30 cellular contexts compared by ENCODE assay signal in genomic region chr9:16771352-16771751, GRCh38.
"Had no signal": no experiment of that assay in that cellular context is flagged by ENCODE, and none has a peak within 500 bp of the region (broad histone marks: within the 10 kb centered on the region; RNA-seq: fewer than 3 reads in every experiment).

No MANE protein-coding gene starts in this region.

- H3K4me1 Mint-ChIP-seq: naive B cell; stimulated activated effector memory CD8-positive, alpha-beta T cell treated with anti-CD3 and anti-CD28 coated beads, Interleukin-12 subunit alpha, Interleukin-12 subunit beta, amount 100 ng/mL, for 72 hours had no signal

- H3K9me3 ChIP-seq: colonic mucosa, mucosa of descending colon, right lobe of liver, stomach, testis, tibial artery had no signal

- H3K36me3 ChIP-seq: colonic mucosa, neural progenitor cell, right lobe of liver, stomach, tibial artery had no signal

- H3K4me3 Mint-ChIP-seq: dendritic cell treated with granulocyte-macrophage colony-stimulating factor and Interleukin-4, amounts not matched to agents 40 ng/mL and 50 ng/mL, for 4 days; endodermal cell; immature natural killer cell; mesothelial cell of epicardium; naive B cell; natural killer cell treated with Interleukin-12 subunit alpha and Interleukin-12 subunit beta and Interleukin-15 and Interleukin-18, amount 100 ng/mL, for 72 hours; neural progenitor cell; stimulated activated effector memory CD8-positive, alpha-beta T cell treated with anti-CD3 and anti-CD28 coated beads, Interleukin-12 subunit alpha, Interleukin-12 subunit beta, amount 100 ng/mL, for 72 hours; type B pancreatic cell had no signal

- H3K4me3 ChIP-seq: colonic mucosa, mucosa of descending colon, neural progenitor cell, right lobe of liver, stomach, testis, tibial artery had no signal

- FAIRE-seq: frontal cortex, keratinocyte, small intestine had no signal

- H3K27ac ChIP-seq: colonic mucosa, epithelial cell of prostate, neural progenitor cell, parathyroid adenoma, right lobe of liver, stomach, testis, tibial artery had no signal

- ATAC-seq: esophagus mucosa; left lobe of liver; mucosa of descending colon; natural killer cell treated with Interleukin-12 subunit alpha and Interleukin-12 subunit beta and Interleukin-15 and Interleukin-18, amount 100 ng/mL, for 72 hours; right lobe of liver; stimulated activated effector memory CD8-positive, alpha-beta T cell treated with anti-CD3 and anti-CD28 coated beads, Interleukin-12 subunit alpha, Interleukin-12 subunit beta, amount 100 ng/mL, for 72 hours had no signal

- H3K4me1 ChIP-seq: colonic mucosa, parathyroid adenoma, right lobe of liver, testis, tibial artery had no signal

- H3K4me2 ChIP-seq: neural progenitor cell had no signal

- H3K9me3 Mint-ChIP-seq: endodermal cell; immature natural killer cell; mesothelial cell of epicardium; natural killer cell treated with Interleukin-12 subunit alpha and Interleukin-12 subunit beta and Interleukin-15 and Interleukin-18, amount 100 ng/mL, for 72 hours; neural progenitor cell; type B pancreatic cell had no signal

- H2AFZ ChIP-seq: neural progenitor cell, parathyroid adenoma had no signal

- DNase-seq: colonic mucosa; effector CD8-positive, alpha-beta T cell; endodermal cell; hypothalamus; immature natural killer cell; mesenchymal stem cell; mucosa of descending colon; naive B cell; right lobe of liver; small intestine; stimulated activated CD4-positive, alpha-beta T cell treated with anti-CD3 and anti-CD28 coated beads, Interleukin-12 subunit alpha, Interleukin-12 subunit beta, amount 100 ng/mL, for 4 hours; stimulated activated CD4-positive, alpha-beta T cell treated with anti-CD3 and anti-CD28 coated beads, Interleukin-1b, Interleukin-23, amount 100 ng/mL, for 48 hours; stimulated activated CD4-positive, alpha-beta T cell treated with anti-CD3 and anti-CD28 coated beads, Interleukin-4, amount 100 ng/mL, for 1 hour; stimulated activated naive CD4-positive, alpha-beta T cell treated with Interleukin-2 at 50 U/mL for 16 hours; stomach; testis; tibial artery had no signal

- H3K27me3 Mint-ChIP-seq: dendritic cell treated with granulocyte-macrophage colony-stimulating factor and Interleukin-4, amounts not matched to agents 40 ng/mL and 50 ng/mL, for 4 days; naive B cell; natural killer cell treated with Interleukin-12 subunit alpha and Interleukin-12 subunit beta and Interleukin-15 and Interleukin-18, amount 100 ng/mL, for 72 hours; progenitor cell of endocrine pancreas; type B pancreatic cell had no signal

- H3K36me3 Mint-ChIP-seq: mesothelial cell of epicardium; naive B cell; natural killer cell treated with Interleukin-12 subunit alpha and Interleukin-12 subunit beta and Interleukin-15 and Interleukin-18, amount 100 ng/mL, for 72 hours; neural progenitor cell; stimulated activated effector memory CD8-positive, alpha-beta T cell treated with anti-CD3 and anti-CD28 coated beads, Interleukin-12 subunit alpha, Interleukin-12 subunit beta, amount 100 ng/mL, for 72 hours; type B pancreatic cell had no signal

- H3K9ac ChIP-seq: neural progenitor cell, parathyroid adenoma had no signal

- H3K27ac Mint-ChIP-seq: dendritic cell treated with granulocyte-macrophage colony-stimulating factor and Interleukin-4, amounts not matched to agents 40 ng/mL and 50 ng/mL, for 4 days; endodermal cell; immature natural killer cell; mesothelial cell of epicardium; naive B cell; natural killer cell treated with Interleukin-12 subunit alpha and Interleukin-12 subunit beta and Interleukin-15 and Interleukin-18, amount 100 ng/mL, for 72 hours; neural progenitor cell; progenitor cell of endocrine pancreas; stimulated activated effector memory CD8-positive, alpha-beta T cell treated with anti-CD3 and anti-CD28 coated beads, Interleukin-12 subunit alpha, Interleukin-12 subunit beta, amount 100 ng/mL, for 72 hours; type B pancreatic cell had no signal

- H3K79me2 ChIP-seq: parathyroid adenoma had no signal

- H3K27me3 ChIP-seq: colonic mucosa, right lobe of liver, stomach, testis, tibial artery had no signal
